Comparison of ENCODE assay signal across 22 cellular contexts in genomic region chr7:30925913-30926312, GRCh38. TPM values are rescaled to one million over a fixed set of nuclear protein-coding genes. Genes with fewer than 3 reads are reported as not detected.
DNase-seq lines count a peak whose midpoint lies in the region; ATAC-seq and TF ChIP-seq lines count a peak whose summit lies in the region.
"Had no signal": no experiment of that assay in that cellular context is flagged by ENCODE, and none has a peak within 500 bp of the region (broad histone marks: within the 10 kb centered on the region; RNA-seq: fewer than 3 reads in every experiment).

No MANE protein-coding gene starts in this region.

- H3K4me1 Mint-ChIP-seq in chondrocyte (ENCODE audit: low read depth): peaks cover 20% of the 10 kb centered on the region
- H3K4me1 Mint-ChIP-seq: activated B cell treated with CpG ODN at 0.5 μM for 24 hours, neural crest cell had no signal

- H3K4me3 Mint-ChIP-seq in chondrocyte (ENCODE audit: unreplicated experiment): no peak overlapping the region
- H3K4me3 Mint-ChIP-seq: activated B cell treated with CpG ODN at 0.5 μM for 24 hours; mesothelial cell of epicardium; neural crest cell; T-helper 1 cell treated with Interleukin-12 subunit alpha and Interleukin-12 subunit beta and Interleukin-4 antibody, amounts not matched to agents 30 μg/mL and 1 μg/mL, for 36 hours had no signal

- H3K79me2 ChIP-seq in osteoblast (ENCODE audit: insufficient read depth, low read length): no peaks in the 10 kb centered on the region

- intact Hi-C loops in cardiac septum (cut with DNase I): no loop called here
- intact Hi-C loops in upper lobe of right lung (cut with DNase I): no loop called here

- no peaks in the 10 kb centered on the region for H3K27me3 ChIP-seq in right atrium auricular region
- peaks cover 12% of the 10 kb centered on the region for H3K27me3 ChIP-seq in osteoblast (ENCODE audit: insufficient read depth, low read length)
- H3K27me3 ChIP-seq in upper lobe of right lung: no peaks in the 10 kb centered on the region

- no peak overlapping the region for H2AFZ ChIP-seq in osteoblast (ENCODE audit: low read length)

- peaks cover 7% of the 10 kb centered on the region for H3K9me3 Mint-ChIP-seq in chondrocyte (ENCODE audit: low read depth)
- H3K9me3 Mint-ChIP-seq: activated B cell treated with CpG ODN at 0.5 μM for 24 hours, neural crest cell had no signal

- no peak overlapping the region for H3K4me2 ChIP-seq in osteoblast (ENCODE audit: insufficient read depth, low read length)

- H3K27ac ChIP-seq in right atrium auricular region (peak overlapping the region in 1 of 2 donors; percentile 17), osteoblast (ENCODE audit: low read depth, low read length) (no peak overlapping the region), upper lobe of right lung (no peak overlapping the region)

- peaks cover 0 to 48% of the 10 kb centered on the region in 2 donors for H3K4me1 ChIP-seq in right atrium auricular region
- H3K4me1 ChIP-seq in osteoblast (ENCODE audit: insufficient read depth, low read length): peaks cover 7% of the 10 kb centered on the region
- H3K4me1 ChIP-seq in upper lobe of right lung: peaks cover 11% of the 10 kb centered on the region

- no peaks in the 10 kb centered on the region for H4K20me1 ChIP-seq in osteoblast (ENCODE audit: insufficient read depth, low read length)

- peaks cover 1% of the 10 kb centered on the region for H3K36me3 Mint-ChIP-seq in chondrocyte (ENCODE audit: low read depth)
- H3K36me3 Mint-ChIP-seq: mesothelial cell of epicardium had no signal

- peak; percentile 67 for DNase-seq in cardiac septum (ENCODE audit: low spot score)
- no peak for DNase-seq in right atrium auricular region (ENCODE audit: low spot score)
- DNase-seq in chondrocyte (ENCODE audit: low spot score): peak; percentile 68
- DNase-seq in osteoblast (ENCODE audit: insufficient read length, low spot score, missing footprints): peak; percentile 71
- DNase-seq in upper lobe of right lung: peak; percentile 46
- DNase-seq in stimulated activated CD4-positive, alpha-beta T cell treated with anti-CD3 and anti-CD28 coated beads, Interleukin-4, amount 100 ng/mL, for 1 hour: no peak
- DNase-seq: activated naive CD4-positive, alpha-beta T cell; Kasumi-1; NCI-H1092 treated with DMSO at 0.1 percent for 48 hours; NCI-H2107; NCI-H524; SHP77 had no signal

- H3K9me3 ChIP-seq in right atrium auricular region: no peaks in the 10 kb centered on the region
- H3K9me3 ChIP-seq in osteoblast (ENCODE audit: low read depth, low read length): peaks cover 7% of the 10 kb centered on the region
- no peaks in the 10 kb centered on the region for H3K9me3 ChIP-seq in upper lobe of right lung

- H3K27me3 Mint-ChIP-seq in chondrocyte (ENCODE audit: low read depth): no peaks in the 10 kb centered on the region

- peaks cover 32% of the 10 kb centered on the region for H3K36me3 ChIP-seq in right atrium auricular region
- no peaks in the 10 kb centered on the region for H3K36me3 ChIP-seq in osteoblast (ENCODE audit: insufficient read depth, low read length)
- H3K36me3 ChIP-seq in upper lobe of right lung: peaks cover 49% of the 10 kb centered on the region

- H3K27ac Mint-ChIP-seq in chondrocyte (ENCODE audit: unreplicated experiment): no peak overlapping the region
- H3K27ac Mint-ChIP-seq: activated B cell treated with CpG ODN at 0.5 μM for 24 hours; mesothelial cell of epicardium; T-helper 1 cell treated with Interleukin-12 subunit alpha and Interleukin-12 subunit beta and Interleukin-4 antibody, amounts not matched to agents 30 μg/mL and 1 μg/mL, for 36 hours had no signal

- no peak for TF ChIP-seq CTCF in right atrium auricular region (IDR thresholded peaks at IDR 0.05)
- TF ChIP-seq CTCF in chondrocyte (IDR thresholded peaks at IDR 0.05): no peak
- no peak for TF ChIP-seq CTCF in osteoblast (IDR thresholded peaks at IDR 0.05; ENCODE audit: extremely low read depth, low read depth, low read length)
- TF ChIP-seq CTCF in upper lobe of right lung (IDR thresholded peaks at IDR 0.05): no peak

- ATAC-seq in upper lobe of right lung: no peak
- ATAC-seq in HG02885 (IDR thresholded peaks at IDR 0.05; ENCODE audit: poor library complexity, unreplicated experiment): no peak
- ATAC-seq in HG02588 (IDR thresholded peaks at IDR 0.05; ENCODE audit: unreplicated experiment): no peak

- H3K4me3 ChIP-seq in right atrium auricular region (no peak overlapping the region), osteoblast (ENCODE audit: insufficient read depth, low read length) (no peak overlapping the region), upper lobe of right lung (no peak overlapping the region)

RNA-seq across cellular contexts. Expression of gene AQP1, which starts 14.3 kb away (rescaled TPM):
- 155 TPM for total RNA-seq in cardiac septum
- 100 to 1,000 TPM; 353 to 517 TPM for total RNA-seq in right atrium auricular region
- total RNA-seq in chondrocyte: 3.9 to 18.6 TPM (median 18.0 TPM) in 3 replicates
- total RNA-seq in osteoblast: 0.59 and 0.72 TPM in 2 replicates
- total RNA-seq in upper lobe of right lung: 1,132 TPM

RNA-seq across cellular contexts. Expression of gene GHRHR, which starts 37.8 kb away (rescaled TPM):
- total RNA-seq in cardiac septum: not detected
- total RNA-seq in right atrium auricular region: not detected
- not detected in 3 replicates for total RNA-seq in chondrocyte
- total RNA-seq in osteoblast: not detected in 2 replicates
- not detected for total RNA-seq in upper lobe of right lung
- total RNA-seq: activated B cell treated with CpG ODN at 0.5 μM for 24 hours; activated CD8-positive, alpha-beta memory T cell treated with anti-CD3 and anti-CD28 coated beads for 36 hours; astrocyte; HT-29; mesothelial cell of epicardium; neural crest cell; right cardiac atrium had no signal

Comparison
In these comparisons a context has a peak if more than half of its experiments do, and no peak if none do; other contexts are left out.
1. DNase-seq: peak in cardiac septum (single experiment), chondrocyte (single experiment), osteoblast (single experiment) and upper lobe of right lung (single experiment); none in right atrium auricular region (single experiment) and stimulated activated CD4-positive, alpha-beta T cell treated with anti-CD3 and anti-CD28 coated beads, Interleukin-4, amount 100 ng/mL, for 1 hour (single experiment).